In the genomic region with DNA sequence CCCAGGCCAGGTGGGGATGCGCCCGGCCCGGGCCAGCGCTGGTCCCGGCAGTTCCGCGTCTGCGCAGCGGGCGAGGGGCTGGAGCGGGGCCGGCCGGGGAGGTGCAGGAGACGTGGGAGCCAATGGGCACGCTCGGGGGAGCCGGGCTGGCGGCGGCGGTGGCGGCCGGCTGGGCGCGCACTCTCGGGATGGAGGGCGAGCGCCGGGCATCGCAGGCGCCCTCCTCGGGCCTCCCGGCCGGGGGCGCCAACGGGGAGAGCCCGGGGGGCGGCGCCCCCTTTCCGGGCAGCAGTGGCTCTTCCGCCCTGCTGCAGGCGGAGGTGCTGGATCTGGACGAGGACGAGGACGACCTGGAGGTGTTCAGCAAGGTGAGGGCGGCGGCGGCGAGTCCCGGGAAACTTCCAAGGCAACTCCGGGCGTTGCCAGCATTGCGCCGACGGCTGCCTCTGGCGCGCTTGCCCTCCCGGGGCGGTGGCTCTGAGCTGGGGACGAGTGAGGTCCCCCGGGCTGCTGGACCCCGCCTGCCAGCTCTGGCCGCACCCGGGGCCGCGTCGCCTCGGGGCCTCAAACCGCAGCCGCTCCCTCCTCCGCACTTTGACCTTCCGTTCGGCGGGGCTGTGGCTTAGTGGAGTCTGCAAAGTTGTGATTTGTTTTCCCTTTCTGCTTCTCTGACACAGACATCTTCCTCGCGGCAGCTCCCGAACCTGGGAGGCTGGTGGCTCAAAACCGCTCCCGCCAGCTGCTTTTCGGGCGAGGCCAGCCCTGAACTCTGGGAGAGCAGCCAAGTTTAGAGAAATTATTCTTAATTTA, we compare ENCODE assay signal across 8 cellular contexts. TPM values are rescaled to one million over a fixed set of nuclear protein-coding genes. Genes with fewer than 3 reads are reported as not detected.
DNase-seq lines count a peak whose midpoint lies in the region; ATAC-seq lines count a peak whose summit lies in the region.

Gene SNX7 (plus strand): TSS at position 178 of the 810 bp plus-strand sequence. CDS start 11 bp downstream, at position 189.

- peaks cover 13% of the 10 kb centered on the region for H3K4me1 Mint-ChIP-seq in stimulated activated effector memory CD8-positive, alpha-beta T cell treated with anti-CD3 and anti-CD28 coated beads, Interleukin-12 subunit alpha, Interleukin-12 subunit beta, amount 100 ng/mL, for 72 hours

- ATAC-seq in GM19467 (IDR thresholded peaks at IDR 0.05; ENCODE audit: unreplicated experiment) (peak; percentile 91), left lobe of liver (peak; percentile 97)
- ATAC-seq in stimulated activated effector memory CD8-positive, alpha-beta T cell treated with anti-CD3 and anti-CD28 coated beads, Interleukin-12 subunit alpha, Interleukin-12 subunit beta, amount 100 ng/mL, for 72 hours, result peak; percentile 61

- peak within 1 kb of the TSS; percentile 72 for H3K4me3 Mint-ChIP-seq in stimulated activated effector memory CD8-positive, alpha-beta T cell treated with anti-CD3 and anti-CD28 coated beads, Interleukin-12 subunit alpha, Interleukin-12 subunit beta, amount 100 ng/mL, for 72 hours

- no peaks in the 10 kb centered on the region for H3K9me3 Mint-ChIP-seq in stimulated activated effector memory CD8-positive, alpha-beta T cell treated with anti-CD3 and anti-CD28 coated beads, Interleukin-12 subunit alpha, Interleukin-12 subunit beta, amount 100 ng/mL, for 72 hours

- no peaks in the 10 kb centered on the region for H3K36me3 Mint-ChIP-seq in stimulated activated effector memory CD8-positive, alpha-beta T cell treated with anti-CD3 and anti-CD28 coated beads, Interleukin-12 subunit alpha, Interleukin-12 subunit beta, amount 100 ng/mL, for 72 hours

- DNase-seq in DMS153 (lab: John Stamatoyannopoulos, UW), result peak; percentile 57
- peak; percentile 60 for DNase-seq in HS-27A (ENCODE audit: low read depth)
- DNase-seq in SW480 (ENCODE audit: low spot score), result peak; percentile 69
- DNase-seq in ecto neural progenitor cell (ENCODE audit: low spot score), result peak; percentile 90
- peak; percentile 89 for DNase-seq in left lobe of liver (ENCODE audit: low spot score)
- DNase-seq in stimulated activated effector memory CD8-positive, alpha-beta T cell treated with anti-CD3 and anti-CD28 coated beads, Interleukin-12 subunit alpha, Interleukin-12 subunit beta, amount 100 ng/mL, for 72 hours (ENCODE audit: low spot score in 2 of 2), result no peak
- no peak for DNase-seq in NCI-H187 treated with DMSO at 0.1 percent for 48 hours (lab: John Stamatoyannopoulos, UW)

- no peak within 1 kb of the TSS for H3K27ac Mint-ChIP-seq in stimulated activated effector memory CD8-positive, alpha-beta T cell treated with anti-CD3 and anti-CD28 coated beads, Interleukin-12 subunit alpha, Interleukin-12 subunit beta, amount 100 ng/mL, for 72 hours

RNA-seq across cellular contexts. Expression of gene SNX7, which starts in this region (rescaled TPM):
- 8.3 TPM for total RNA-seq in left lobe of liver

Comparison
In these comparisons a context has a peak if more than half of its experiments do, and no peak if none do; other contexts are left out.
1. DNase-seq: peak in DMS153 (single experiment), HS-27A (single experiment), SW480 (single experiment), ecto neural progenitor cell (single experiment) and left lobe of liver (single experiment); none in stimulated activated effector memory CD8-positive, alpha-beta T cell treated with anti-CD3 and anti-CD28 coated beads, Interleukin-12 subunit alpha, Interleukin-12 subunit beta, amount 100 ng/mL, for 72 hours (0 of 2) and NCI-H187 treated with DMSO at 0.1 percent for 48 hours (single experiment).
2. Peak in every context shown above with its lines, with median percentiles within 50 percentile points of each other: ATAC-seq.